1 cellular context compared by ENCODE assay signal in the genomic region with DNA sequence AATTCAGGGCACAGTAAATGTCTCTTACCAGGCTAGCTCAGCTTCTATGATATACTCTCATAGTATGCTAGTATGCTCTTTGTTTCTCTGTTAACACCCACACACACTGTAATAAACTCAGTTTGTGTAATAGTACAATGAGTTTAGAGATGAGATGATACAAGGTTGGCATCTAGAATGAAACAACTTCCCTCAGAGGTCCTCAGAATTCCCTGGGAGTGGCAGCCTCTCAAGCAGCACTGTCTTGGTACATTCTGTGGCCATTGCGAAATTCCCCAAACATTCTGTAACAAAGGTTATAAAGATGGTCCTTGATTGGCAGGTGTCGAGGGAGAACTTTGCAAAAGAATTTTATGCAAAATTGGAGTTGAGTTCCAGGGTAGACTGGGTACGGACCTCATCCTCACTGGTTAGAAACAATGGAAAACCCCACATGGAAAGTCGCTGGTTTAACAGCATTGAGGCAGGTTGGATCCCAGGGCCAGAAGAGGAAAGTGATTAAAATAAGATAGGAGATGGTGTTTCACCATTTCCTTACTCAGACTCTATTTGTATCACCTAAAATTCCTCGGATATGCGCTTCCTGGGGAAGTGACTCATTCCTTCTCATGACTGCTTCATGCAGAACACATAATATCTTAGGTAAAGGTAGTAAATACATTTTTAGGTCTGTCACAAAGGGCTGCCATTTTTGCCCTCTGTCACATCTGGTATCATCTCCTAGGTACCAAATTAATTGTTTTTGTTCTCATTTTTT.
TF ChIP-seq lines count a peak whose summit lies in the region.

No MANE protein-coding gene starts in this region.

TF ChIP-seq in IMR-90, 13 proteins besides CTCF, POLR2A, EP300 and RAD21:
- TF ChIP-seq, protein P1, sequence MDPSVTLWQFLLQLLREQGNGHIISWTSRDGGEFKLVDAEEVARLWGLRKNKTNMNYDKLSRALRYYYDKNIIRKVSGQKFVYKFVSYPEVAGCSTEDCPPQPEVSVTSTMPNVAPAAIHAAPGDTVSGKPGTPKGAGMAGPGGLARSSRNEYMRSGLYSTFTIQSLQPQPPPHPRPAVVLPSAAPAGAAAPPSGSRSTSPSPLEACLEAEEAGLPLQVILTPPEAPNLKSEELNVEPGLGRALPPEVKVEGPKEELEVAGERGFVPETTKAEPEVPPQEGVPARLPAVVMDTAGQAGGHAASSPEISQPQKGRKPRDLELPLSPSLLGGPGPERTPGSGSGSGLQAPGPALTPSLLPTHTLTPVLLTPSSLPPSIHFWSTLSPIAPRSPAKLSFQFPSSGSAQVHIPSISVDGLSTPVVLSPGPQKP (IDR thresholded peaks at IDR 0.05; ENCODE audit: borderline replicate concordance, low read depth, low read length): no peak
- TF ChIP-seq MXI1 (IDR thresholded peaks at IDR 0.05; ENCODE audit: borderline replicate concordance, low read depth, low read length) (no peak), CEBPB (IDR thresholded peaks at IDR 0.05; ENCODE audit: low read depth, low read length) (peak; percentile 38; the same call in 1 of the 2 replicates), BHLHE40 (IDR thresholded peaks at IDR 0.05; ENCODE audit: low read depth, low read length) (no peak)
- TF ChIP-seq, protein P2, sequence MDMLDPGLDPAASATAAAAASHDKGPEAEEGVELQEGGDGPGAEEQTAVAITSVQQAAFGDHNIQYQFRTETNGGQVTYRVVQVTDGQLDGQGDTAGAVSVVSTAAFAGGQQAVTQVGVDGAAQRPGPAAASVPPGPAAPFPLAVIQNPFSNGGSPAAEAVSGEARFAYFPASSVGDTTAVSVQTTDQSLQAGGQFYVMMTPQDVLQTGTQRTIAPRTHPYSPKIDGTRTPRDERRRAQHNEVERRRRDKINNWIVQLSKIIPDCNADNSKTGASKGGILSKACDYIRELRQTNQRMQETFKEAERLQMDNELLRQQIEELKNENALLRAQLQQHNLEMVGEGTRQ (IDR thresholded peaks at IDR 0.05; ENCODE audit: low read depth, low read length): no peak
